ENCODE assay signal across 24 cellular contexts in genomic region chr13:51777921-51778320, GRCh38.
"Had no signal": no experiment of that assay in that cellular context is flagged by ENCODE, and none has a peak within 500 bp of the region (broad histone marks: within the 10 kb centered on the region; RNA-seq: fewer than 3 reads in every experiment).

No MANE protein-coding gene starts in this region.

- ATAC-seq: esophagus mucosa; gastrocnemius medialis; left ventricle myocardium superior; lower lobe of right lung; mucosa of descending colon; naive thymus-derived CD4-positive, alpha-beta T cell; stimulated activated effector memory CD8-positive, alpha-beta T cell treated with anti-CD3 and anti-CD28 coated beads, Interleukin-12 subunit alpha, Interleukin-12 subunit beta, amount 100 ng/mL, for 72 hours; stimulated activated naive CD8-positive, alpha-beta T cell treated with anti-CD3 and anti-CD28 coated beads, Interleukin-15, Interleukin-2, amounts not matched to agents 100 U/mL and 50 U/mL, for 24 hours had no signal

- H3K36me3 ChIP-seq: lower lobe of right lung, prostate gland, right atrium auricular region, sigmoid colon, thoracic aorta had no signal

- H3K4me3 Mint-ChIP-seq: memory B cell; mesothelial cell of epicardium; naive thymus-derived CD4-positive, alpha-beta T cell; nephron; stimulated activated effector memory CD8-positive, alpha-beta T cell treated with anti-CD3 and anti-CD28 coated beads, Interleukin-12 subunit alpha, Interleukin-12 subunit beta, amount 100 ng/mL, for 72 hours had no signal

- H3K36me3 Mint-ChIP-seq: mesothelial cell of epicardium had no signal

- H3K4me1 ChIP-seq: lower lobe of right lung, prostate gland, right atrium auricular region, sigmoid colon, tibial nerve, upper lobe of left lung had no signal

- H3K9me3 Mint-ChIP-seq: memory B cell; mesothelial cell of epicardium; naive thymus-derived CD4-positive, alpha-beta T cell; nephron; stimulated activated effector memory CD8-positive, alpha-beta T cell treated with anti-CD3 and anti-CD28 coated beads, Interleukin-12 subunit alpha, Interleukin-12 subunit beta, amount 100 ng/mL, for 72 hours had no signal

- DNase-seq: effector CD4-positive, alpha-beta T cell; foreskin fibroblast; gastrocnemius medialis; left ventricle myocardium superior; lower lobe of right lung; mucosa of descending colon; naive thymus-derived CD4-positive, alpha-beta T cell; sigmoid colon; stimulated activated CD4-positive, alpha-beta T cell treated with anti-CD3 and anti-CD28 coated beads, Interleukin-2, amount 100 ng/mL, for 24 hours; stimulated activated CD4-positive, alpha-beta T cell treated with anti-CD3 and anti-CD28 coated beads, Interleukin-4, amount 100 ng/mL, for 24 hours; stimulated activated naive CD8-positive, alpha-beta T cell treated with anti-CD3 and anti-CD28 coated beads, Interleukin-15, Interleukin-2, amounts not matched to agents 100 U/mL and 50 U/mL, for 24 hours; upper lobe of left lung had no signal

- H3K27ac ChIP-seq: coronary artery, epithelial cell of prostate, gastrocnemius medialis, lower lobe of right lung, neutrophil, right atrium auricular region, sigmoid colon, thoracic aorta, tibial nerve, upper lobe of left lung had no signal

- H3K27ac Mint-ChIP-seq: memory B cell; mesothelial cell of epicardium; nephron; stimulated activated effector memory CD8-positive, alpha-beta T cell treated with anti-CD3 and anti-CD28 coated beads, Interleukin-12 subunit alpha, Interleukin-12 subunit beta, amount 100 ng/mL, for 72 hours had no signal

- H3K27me3 ChIP-seq: gastrocnemius medialis, right atrium auricular region, sigmoid colon, tibial nerve, upper lobe of left lung had no signal

- H3K9me3 ChIP-seq: gastrocnemius medialis, lower lobe of right lung, mucosa of descending colon, neutrophil, prostate gland, right atrium auricular region, sigmoid colon, thoracic aorta, tibial nerve, upper lobe of left lung had no signal

- H3K4me3 ChIP-seq: coronary artery, gastrocnemius medialis, lower lobe of right lung, mucosa of descending colon, prostate gland, right atrium auricular region, sigmoid colon, thoracic aorta, tibial nerve, upper lobe of left lung had no signal

- H3K27me3 Mint-ChIP-seq: memory B cell; naive thymus-derived CD4-positive, alpha-beta T cell had no signal

- H3K4me1 Mint-ChIP-seq: mesothelial cell of epicardium had no signal
